Comparison of ENCODE assay signal across 8 cellular contexts in the genomic region with DNA sequence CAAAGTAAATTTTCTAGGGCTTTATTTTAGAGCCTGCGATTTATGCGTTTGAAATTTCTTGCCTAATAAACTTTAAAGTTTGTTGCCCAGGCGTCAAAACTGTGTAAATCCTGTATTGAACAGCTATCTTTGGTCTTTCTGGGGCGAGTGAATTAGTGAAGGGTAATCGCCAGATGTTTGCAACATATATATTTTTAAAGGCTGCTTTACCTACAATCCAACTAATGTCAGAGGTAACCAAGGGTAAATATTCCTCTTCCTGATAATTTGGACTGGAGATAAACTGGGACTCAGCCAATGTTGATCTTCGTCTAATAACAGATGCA. TPM values are rescaled to one million over a fixed set of nuclear protein-coding genes. Genes with fewer than 3 reads are reported as not detected.
DNase-seq lines count a peak whose midpoint lies in the region; ATAC-seq and TF ChIP-seq lines count a peak whose summit lies in the region.

No MANE protein-coding gene starts in this region.

- TF ChIP-seq CTCF in brain (conservative IDR thresholded peaks at IDR 0.05) (no peak), tibial artery (IDR thresholded peaks at IDR 0.05) (no peak), PC-9 (conservative IDR thresholded peaks at IDR 0.05) (no peak)

- H3K27me3 Mint-ChIP-seq in activated T-cell treated with anti-CD3 and anti-CD28 coated beads, Interleukin-2, amount 50 U/mL, for 72 hours (ENCODE audit: low read depth): peaks cover 90% of the 10 kb centered on the region
- H3K27me3 Mint-ChIP-seq in brain: peaks cover 99% of the 10 kb centered on the region

- POLR2A ChIA-PET in PC-9 (lab: Charles Lee; ENCODE audit: unreplicated experiment): no interaction called here

- H3K27ac ChIP-seq in mesodermal cell (ENCODE audit: low read depth, low read length, severe bottlenecking) (no peak overlapping the region), tibial artery (no peak overlapping the region), PC-9 (no peak overlapping the region)

- no TSS peak for BruUV-seq in PC-9 (replicated peaks; lab: Mats Ljungman, UMichigan)

- no peaks in the 10 kb centered on the region for H3F3A ChIP-seq in PC-9 (ENCODE audit: insufficient read depth, low read depth)

- H3K4me3 ChIP-seq in mesodermal cell (ENCODE audit: extremely low read depth, insufficient read depth, low read length, poor library complexity, severe bottlenecking) (peak overlapping the region; percentile 65), tibial artery (peak overlapping the region; percentile 56 to 77), PC-9 (no peak overlapping the region)

- ATAC-seq in activated T-cell treated with anti-CD3 and anti-CD28 coated beads, Interleukin-2, amount 50 U/mL, for 72 hours (replicated peaks in 1 of 2): no peak
- ATAC-seq in HG03175 (IDR thresholded peaks at IDR 0.05; ENCODE audit: unreplicated experiment): no peak
- no peak for ATAC-seq in GM18867 (IDR thresholded peaks at IDR 0.05; ENCODE audit: unreplicated experiment)

- peaks cover 43% of the 10 kb centered on the region for H3K4me1 Mint-ChIP-seq in activated T-cell treated with anti-CD3 and anti-CD28 coated beads, Interleukin-2, amount 50 U/mL, for 72 hours (ENCODE audit: low read depth)
- peaks cover 83% of the 10 kb centered on the region for H3K4me1 Mint-ChIP-seq in brain

- no peak overlapping the region for H3K27ac Mint-ChIP-seq in activated T-cell treated with anti-CD3 and anti-CD28 coated beads, Interleukin-2, amount 50 U/mL, for 72 hours
- peak overlapping the region in 3 of 5 experiments; percentile 6 to 99 (median 95) for H3K27ac Mint-ChIP-seq in brain

- H3K79me2 ChIP-seq in PC-9 (ENCODE audit: low read depth): no peaks in the 10 kb centered on the region

- H3K27me3 ChIP-seq in tibial artery: peaks cover 5 to 59% of the 10 kb centered on the region in 2 donors
- no peaks in the 10 kb centered on the region for H3K27me3 ChIP-seq in PC-9 (ENCODE audit: insufficient read depth, low read depth)

- peaks cover 30% of the 10 kb centered on the region for H3K4me1 ChIP-seq in mesodermal cell (ENCODE audit: control insufficient read depth, insufficient read depth, low read length, poor library complexity, severe bottlenecking)
- peaks cover 0 to 57% (median 42%) of the 10 kb centered on the region in 4 donors for H3K4me1 ChIP-seq in tibial artery
- H3K4me1 ChIP-seq in PC-9 (replicated peaks; ENCODE audit: insufficient read depth): no peaks in the 10 kb centered on the region

- no peak overlapping the region for H3K4me2 ChIP-seq in PC-9

- H4K20me1 ChIP-seq in PC-9 (ENCODE audit: insufficient read depth): no peaks in the 10 kb centered on the region

- no peak for DNase-seq in activated T-cell treated with anti-CD3 and anti-CD28 coated beads, Interleukin-2, amount 50 U/mL, for 72 hours
- DNase-seq in activated T-cell treated with anti-CD3 and anti-CD28 coated beads, Interleukin-2, amount 50 U/mL, for 1 hour: no peak
- DNase-seq in tibial artery (no peak), PC-9 (no peak)

- 4 to 7% methylated on average over 3 to 4 of the region's 6 CpGs for WGBS in mesodermal cell (ENCODE audit: insufficient coverage in 2 of 2), 2 experiments

- no peak overlapping the region for H2AFZ ChIP-seq in PC-9

- H3K4me3 Mint-ChIP-seq in activated T-cell treated with anti-CD3 and anti-CD28 coated beads, Interleukin-2, amount 50 U/mL, for 72 hours: peak overlapping the region; percentile 92 to 97
- H3K4me3 Mint-ChIP-seq in brain: peak overlapping the region; percentile 93 to 98 (median 96)

- H3K36me3 Mint-ChIP-seq in activated T-cell treated with anti-CD3 and anti-CD28 coated beads, Interleukin-2, amount 50 U/mL, for 72 hours (ENCODE audit: insufficient read depth in 2 of 2): peaks cover 5 to 7% of the 10 kb centered on the region in 2 donors
- H3K36me3 Mint-ChIP-seq in brain: no peaks in the 10 kb centered on the region

- H3K9me3 Mint-ChIP-seq in activated T-cell treated with anti-CD3 and anti-CD28 coated beads, Interleukin-2, amount 50 U/mL, for 72 hours: no peaks in the 10 kb centered on the region
- H3K9me3 Mint-ChIP-seq in brain: peaks cover 0 to 3% (median 0%) of the 10 kb centered on the region in 5 experiments

- no peaks in the 10 kb centered on the region for H3K36me3 ChIP-seq in mesodermal cell (ENCODE audit: control insufficient read depth, insufficient read depth, low read length)
- no peaks in the 10 kb centered on the region for H3K36me3 ChIP-seq in tibial artery
- H3K36me3 ChIP-seq in PC-9 (ENCODE audit: low read depth): no peaks in the 10 kb centered on the region

- H3K9me3 ChIP-seq in mesodermal cell (ENCODE audit: control insufficient read depth, low read length): no peaks in the 10 kb centered on the region
- H3K9me3 ChIP-seq in tibial artery: no peaks in the 10 kb centered on the region
- no peaks in the 10 kb centered on the region for H3K9me3 ChIP-seq in PC-9 (ENCODE audit: insufficient read depth, low read depth)

- intact Hi-C loops in tibial artery (cut with DNase I; ENCODE audit: low total_unique reads): no loop called here
- intact Hi-C loops in PC-9 (cut with micrococcal nuclease; ENCODE audit: unreplicated experiment): no loop called here

- CTCF ChIA-PET in PC-9 (lab: Charles Lee): no interaction called here

- H3K9me2 ChIP-seq in PC-9 (ENCODE audit: insufficient read depth): no peaks in the 10 kb centered on the region

RNA-seq across cellular contexts. Expression of a gene that starts 0.9 kb away (rescaled TPM):
- under 1 TPM in 1 of 2 donors, not detected in 1; 0.21 TPM for total RNA-seq in activated T-cell treated with anti-CD3 and anti-CD28 coated beads, Interleukin-2, amount 50 U/mL, for 72 hours
- polyA plus RNA-seq in brain (ENCODE audit: insufficient read depth, low read depth, low replicate concordance): 27.9 TPM
- 4.0 TPM for polyA plus RNA-seq in mesodermal cell (2013, experiment 1 of 2)
- polyA plus RNA-seq in mesodermal cell (2013, experiment 2 of 2): 5.0 TPM
- total RNA-seq in PC-9 (2021): not detected in 2 replicates
